ENCODE assay signal across 16 cellular contexts in genomic region chr4:104465201-104465600, GRCh38. TPM values are rescaled to one million over a fixed set of nuclear protein-coding genes. Genes with fewer than 3 reads are reported as not detected.
"Had no signal": no experiment of that assay in that cellular context is flagged by ENCODE, and none has a peak within 500 bp of the region (broad histone marks: within the 10 kb centered on the region; RNA-seq: fewer than 3 reads in every experiment).

No MANE protein-coding gene starts in this region.

- H3K4me1 Mint-ChIP-seq: activated naive CD4-positive, alpha-beta T cell treated with anti-CD3 and anti-CD28 coated beads, Interleukin-2, amount 50 U/mL, for 24 hours; neural crest cell; stimulated activated naive B cell treated with anti-CD40 and anti-IgM and Interleukin-4, amounts not matched to agents 10 μg/mL and 1 μg/mL and 100 μg/mL, for 72 hours had no signal

- H3K27ac ChIP-seq: adrenal gland, colonic mucosa, lower lobe of right lung, psoas muscle, right lobe of liver, SK-N-MC had no signal

- H3K27me3 Mint-ChIP-seq: activated naive CD4-positive, alpha-beta T cell treated with anti-CD3 and anti-CD28 coated beads, Interleukin-2, amount 50 U/mL, for 24 hours; stimulated activated naive B cell treated with anti-CD40 and anti-IgM and Interleukin-4, amounts not matched to agents 10 μg/mL and 1 μg/mL and 100 μg/mL, for 72 hours had no signal

- H3K4me1 ChIP-seq: adrenal gland, colonic mucosa, lower lobe of right lung, psoas muscle, right lobe of liver had no signal

- H3K36me3 Mint-ChIP-seq: activated naive CD4-positive, alpha-beta T cell treated with anti-CD3 and anti-CD28 coated beads, Interleukin-2, amount 50 U/mL, for 24 hours; stimulated activated naive B cell treated with anti-CD40 and anti-IgM and Interleukin-4, amounts not matched to agents 10 μg/mL and 1 μg/mL and 100 μg/mL, for 72 hours had no signal

- H3K4me3 Mint-ChIP-seq: activated naive CD4-positive, alpha-beta T cell treated with anti-CD3 and anti-CD28 coated beads, Interleukin-2, amount 50 U/mL, for 24 hours; neural crest cell; stimulated activated naive B cell treated with anti-CD40 and anti-IgM and Interleukin-4, amounts not matched to agents 10 μg/mL and 1 μg/mL and 100 μg/mL, for 72 hours; T-helper 2 cell treated with Interferon-gamma antibody and Interleukin-4, amounts not matched to agents 5 μg/mL and 100 μg/mL, for 36 hours had no signal

- DNase-seq: activated CD4-positive, alpha-beta T cell treated with anti-CD3 and anti-CD28 coated beads, Interleukin-2, amount 50 U/mL, for 4 hours; activated gamma-delta T cell; adrenal gland; central memory CD4-positive, alpha-beta T cell; colonic mucosa; erythroblast; islet precursor cell; lower lobe of right lung; psoas muscle; right lobe of liver; stimulated activated naive B cell treated with anti-CD40 and anti-IgM and Interleukin-4, amounts not matched to agents 10 μg/mL and 1 μg/mL and 100 μg/mL, for 72 hours had no signal

- ATAC-seq: lower lobe of right lung; psoas muscle; right lobe of liver; stimulated activated naive B cell treated with anti-CD40 and anti-IgM and Interleukin-4, amounts not matched to agents 10 μg/mL and 1 μg/mL and 100 μg/mL, for 72 hours had no signal

- H3K9me3 ChIP-seq: adrenal gland, colonic mucosa, lower lobe of right lung, psoas muscle, right lobe of liver had no signal

- H3K4me3 ChIP-seq: adrenal gland, colonic mucosa, lower lobe of right lung, psoas muscle, right lobe of liver, SK-N-MC had no signal

- H3K27ac Mint-ChIP-seq: activated naive CD4-positive, alpha-beta T cell treated with anti-CD3 and anti-CD28 coated beads, Interleukin-2, amount 50 U/mL, for 24 hours; stimulated activated naive B cell treated with anti-CD40 and anti-IgM and Interleukin-4, amounts not matched to agents 10 μg/mL and 1 μg/mL and 100 μg/mL, for 72 hours; T-helper 2 cell treated with Interferon-gamma antibody and Interleukin-4, amounts not matched to agents 5 μg/mL and 100 μg/mL, for 36 hours had no signal

- H3K36me3 ChIP-seq: adrenal gland, colonic mucosa, lower lobe of right lung, right lobe of liver had no signal

- H3K9me3 Mint-ChIP-seq: activated naive CD4-positive, alpha-beta T cell treated with anti-CD3 and anti-CD28 coated beads, Interleukin-2, amount 50 U/mL, for 24 hours; neural crest cell; stimulated activated naive B cell treated with anti-CD40 and anti-IgM and Interleukin-4, amounts not matched to agents 10 μg/mL and 1 μg/mL and 100 μg/mL, for 72 hours; T-helper 2 cell treated with Interferon-gamma antibody and Interleukin-4, amounts not matched to agents 5 μg/mL and 100 μg/mL, for 36 hours had no signal

- H3K27me3 ChIP-seq: adrenal gland, colonic mucosa, right lobe of liver had no signal

RNA-seq across cellular contexts. Expression of gene CXXC4, which starts 29.5 kb away (rescaled TPM):
- total RNA-seq: activated CD8-positive, alpha-beta memory T cell treated with anti-CD3 and anti-CD28 coated beads for 36 hours had no signal
